16 cellular contexts compared by ENCODE assay signal in the genomic region with DNA sequence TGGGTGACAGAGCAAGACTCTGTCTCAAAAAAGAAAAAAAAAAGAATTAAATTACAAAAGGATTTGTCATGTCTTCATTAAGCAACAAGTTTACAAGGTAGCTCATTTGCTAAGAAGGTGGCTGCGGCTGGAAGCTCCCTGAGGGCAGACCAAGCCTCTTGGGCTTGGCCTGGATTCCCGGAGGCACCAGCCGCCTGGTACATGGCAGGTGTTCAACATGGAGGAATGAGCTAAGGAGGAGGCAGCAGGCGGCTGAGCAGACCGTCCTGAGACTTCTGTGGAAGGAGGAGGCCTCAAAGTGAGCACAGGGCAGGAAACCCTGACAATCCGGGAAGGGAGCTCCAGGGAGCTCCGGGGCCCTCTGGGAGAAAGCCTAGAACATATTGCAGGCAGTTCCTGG. TPM values are rescaled to one million over a fixed set of nuclear protein-coding genes. Genes with fewer than 3 reads are reported as not detected.
DNase-seq lines count a peak whose midpoint lies in the region; ATAC-seq and TF ChIP-seq lines count a peak whose summit lies in the region.
"Had no signal": no experiment of that assay in that cellular context is flagged by ENCODE, and none has a peak within 500 bp of the region (broad histone marks: within the 10 kb centered on the region; RNA-seq: fewer than 3 reads in every experiment).

No MANE protein-coding gene starts in this region.

- H4K12ac ChIP-seq in trophoblast cell (ENCODE audit: low read depth, low read length) = no peak overlapping the region

- H2AFZ ChIP-seq in trophoblast cell (ENCODE audit: insufficient read depth, low read length, poor library complexity) = no peak overlapping the region
- H2AFZ ChIP-seq: GM23248 had no signal

- H3K79me1 ChIP-seq in trophoblast cell (ENCODE audit: low read length) = peaks cover 41% of the 10 kb centered on the region

- DNase-seq in cardiac muscle cell (ENCODE audit: low read depth in 1 of 2, low spot score in 1 of 2) = no peak
- no peak for DNase-seq in Right ventricle myocardium superior
- DNase-seq in AG08396 (ENCODE audit: low spot score) = peak; percentile 2
- no peak for DNase-seq in right atrium auricular region (ENCODE audit: low spot score)
- DNase-seq in trophoblast cell = no peak
- no peak for DNase-seq in breast epithelium (ENCODE audit: low spot score in 2 of 2)
- DNase-seq: AML-193; Calu3; CD4-positive, CD25-positive, alpha-beta regulatory T cell; DMS 273 treated with DMSO at 0.1 percent for 48 hours; GM23248 had no signal

- no peak overlapping the region for H3K23ac ChIP-seq in trophoblast cell (ENCODE audit: low read length)

- H3K4ac ChIP-seq in trophoblast cell (ENCODE audit: low read depth, low read length) = no peak overlapping the region

- intact Hi-C loops in Right ventricle myocardium superior (cut with DNase I) = no loop called here
- intact Hi-C loops in breast epithelium (cut with DNase I; ENCODE audit: low total_unique reads) = no loop called here

- no peak for ATAC-seq in Right ventricle myocardium superior (ENCODE audit: poor library complexity)
- ATAC-seq in GM18907 (IDR thresholded peaks at IDR 0.05; ENCODE audit: unreplicated experiment) = no peak
- ATAC-seq in GM21381 (IDR thresholded peaks at IDR 0.05; ENCODE audit: unreplicated experiment) = no peak

- H3K4me2 ChIP-seq in trophoblast cell (ENCODE audit: low read length) = no peak overlapping the region
- H3K4me2 ChIP-seq: BLaER1 treated with 17β-estradiol and CSF1 and Interleukin-3, amounts not matched to agents 10 nM and 100 nM had no signal

- H3K4me3 ChIP-seq in cardiac muscle cell = no peak overlapping the region
- H3K4me3 ChIP-seq in right atrium auricular region = no peak overlapping the region
- no peak overlapping the region for H3K4me3 ChIP-seq in trophoblast cell (ENCODE audit: low read depth, low read length)
- H3K4me3 ChIP-seq in breast epithelium = no peak overlapping the region
- H3K4me3 ChIP-seq: BLaER1 treated with 17β-estradiol and CSF1 and Interleukin-3, amounts not matched to agents 10 nM and 100 nM; GM23248 had no signal

- TF ChIP-seq CTCF in cardiac muscle cell (IDR thresholded peaks at IDR 0.05; ENCODE audit: low read depth, low read length) (no peak), right atrium auricular region (IDR thresholded peaks at IDR 0.05) (no peak), breast epithelium (IDR thresholded peaks at IDR 0.05) (no peak)

- peak overlapping the region; percentile 100 for H3K27ac ChIP-seq in cardiac muscle cell
- peak overlapping the region; percentile 86 to 95 for H3K27ac ChIP-seq in right atrium auricular region
- no peak overlapping the region for H3K27ac ChIP-seq in trophoblast cell (ENCODE audit: low read depth, low read length)
- H3K27ac ChIP-seq in breast epithelium = no peak overlapping the region
- H3K27ac ChIP-seq: 22Rv1; BLaER1 treated with 17β-estradiol and CSF1 and Interleukin-3, amounts not matched to agents 10 nM and 100 nM; GM23248; HL-60 had no signal

- peak overlapping the region; percentile 90 for H2BK12ac ChIP-seq in trophoblast cell (ENCODE audit: low read length)

- H4K91ac ChIP-seq in trophoblast cell (ENCODE audit: low read depth, low read length) = peak overlapping the region; percentile 57

- H3K9me3 ChIP-seq in cardiac muscle cell (ENCODE audit: low read depth) = no peaks in the 10 kb centered on the region
- no peaks in the 10 kb centered on the region for H3K9me3 ChIP-seq in right atrium auricular region
- no peaks in the 10 kb centered on the region for H3K9me3 ChIP-seq in trophoblast cell (ENCODE audit: insufficient read depth, low read depth, low read length)
- no peaks in the 10 kb centered on the region for H3K9me3 ChIP-seq in breast epithelium
- H3K9me3 ChIP-seq: BLaER1 treated with 17β-estradiol and CSF1 and Interleukin-3, amounts not matched to agents 10 nM and 100 nM had no signal

- H3K36me3 ChIP-seq in cardiac muscle cell (peaks cover 11% of the 10 kb centered on the region), right atrium auricular region (peaks cover 3% of the 10 kb centered on the region), trophoblast cell (ENCODE audit: control insufficient read depth in 1 of 2, insufficient read depth in 2 of 2, low read length in 2 of 2) (no peaks in the 10 kb centered on the region), breast epithelium (no peaks in the 10 kb centered on the region)
- H3K36me3 ChIP-seq: BLaER1 treated with 17β-estradiol and CSF1 and Interleukin-3, amounts not matched to agents 10 nM and 100 nM had no signal

- H3K4me1 ChIP-seq in cardiac muscle cell (ENCODE audit: low read depth) (peaks cover 82% of the 10 kb centered on the region), right atrium auricular region (peaks cover 0 to 31% of the 10 kb centered on the region in 2 donors), trophoblast cell (ENCODE audit: control insufficient read depth in 1 of 2, insufficient read depth in 2 of 2, low read length in 2 of 2) (peaks cover 26 to 28% of the 10 kb centered on the region in 2 experiments), breast epithelium (no peaks in the 10 kb centered on the region)

- H3K27me3 ChIP-seq in cardiac muscle cell = no peaks in the 10 kb centered on the region
- no peaks in the 10 kb centered on the region for H3K27me3 ChIP-seq in right atrium auricular region
- H3K27me3 ChIP-seq in trophoblast cell (ENCODE audit: insufficient read depth, low read length) = no peaks in the 10 kb centered on the region
- no peaks in the 10 kb centered on the region for H3K27me3 ChIP-seq in breast epithelium
- H3K27me3 ChIP-seq: BLaER1 treated with 17β-estradiol and CSF1 and Interleukin-3, amounts not matched to agents 10 nM and 100 nM had no signal

- no peak for TF ChIP-seq POLR2A in breast epithelium (IDR thresholded peaks at IDR 0.05)

- H2BK5ac ChIP-seq in trophoblast cell (ENCODE audit: low read depth, low read length, poor library complexity) = no peak overlapping the region

- no CpG with 5 or more reads among the region's 7 CpGs for WGBS in trophoblast cell (ENCODE audit: extremely low coverage, insufficient coverage, insufficient read length)

- peak overlapping the region; percentile 71 for H3K14ac ChIP-seq in trophoblast cell (ENCODE audit: low read length)

- peak overlapping the region; percentile 77 for H2BK120ac ChIP-seq in trophoblast cell (ENCODE audit: insufficient read depth, low read length, poor library complexity)

- peaks cover 11% of the 10 kb centered on the region for H3K79me2 ChIP-seq in trophoblast cell (ENCODE audit: control insufficient read depth, insufficient read depth, low read length, poor library complexity)

- H2AK5ac ChIP-seq in trophoblast cell (ENCODE audit: low read length) = peak overlapping the region; percentile 75

- no peak overlapping the region for H3K18ac ChIP-seq in trophoblast cell (ENCODE audit: low read length)

- no peak overlapping the region for H4K8ac ChIP-seq in trophoblast cell (ENCODE audit: low read depth, low read length)

- H3K9ac ChIP-seq in trophoblast cell (ENCODE audit: low read length) = no peak overlapping the region
- H3K9ac ChIP-seq: BLaER1 treated with 17β-estradiol and CSF1 and Interleukin-3, amounts not matched to agents 10 nM and 100 nM; GM23248 had no signal

RNA-seq across cellular contexts. Expression of gene MYLK3, which starts 3.2 kb away (rescaled TPM):
- total RNA-seq in cardiac muscle cell (203 and 211 TPM in 2 replicates), Right ventricle myocardium superior (304 TPM), right atrium auricular region (100 to 1,000 TPM; 275 to 456 TPM), breast epithelium (under 1 TPM in 2 of 3 donors, not detected in 1; 0.48 to 0.59 TPM)
- 57.5 and 57.8 TPM in 2 replicates for polyA plus RNA-seq in cardiac muscle cell
- polyA plus RNA-seq in trophoblast cell (2013) = 1.8 and 2.2 TPM in 2 replicates
- total RNA-seq: CD4-positive, CD25-positive, alpha-beta regulatory T cell; GM23248 had no signal
- polyA plus RNA-seq: CD4-positive, CD25-positive, alpha-beta regulatory T cell; GM23248 had no signal

Comparison
In these comparisons a context has a peak if more than half of its experiments do, and no peak if none do; other contexts are left out.
1. H3K27ac ChIP-seq: peak in cardiac muscle cell (single experiment) and right atrium auricular region (2 of 2); none in trophoblast cell (single experiment) and breast epithelium (0 of 2).
2. RNA of gene MYLK3, which starts 3.2 kb away (total RNA-seq): 275 to 456 TPM in right atrium auricular region, 304 TPM in Right ventricle myocardium superior (single experiment) and 203 to 211 TPM in cardiac muscle cell; 0.48 to 0.59 TPM in breast epithelium; every median in the first group is over 100 times any median in the second.